ENCODE assay signal across 11 cellular contexts in genomic region chr4:2937986-2938385, GRCh38. TPM values are rescaled to one million over a fixed set of nuclear protein-coding genes. Genes with fewer than 3 reads are reported as not detected.
DNase-seq lines count a peak whose midpoint lies in the region; ATAC-seq and TF ChIP-seq lines count a peak whose summit lies in the region.
"Had no signal": no experiment of that assay in that cellular context is flagged by ENCODE, and none has a peak within 500 bp of the region (broad histone marks: within the 10 kb centered on the region; RNA-seq: fewer than 3 reads in every experiment).

No MANE protein-coding gene starts in this region.

- WGBS in SK-N-SH (ENCODE audit: low lambda C conversion rate): 86% methylated on average over 12 of the region's 12 CpGs

- ATAC-seq in SK-N-SH treated with all-trans-retinoic acid at 6 μM for 48 hours: no peak
- no peak for ATAC-seq in activated T-helper 17 cell treated with anti-CD3 and anti-CD28 coated beads, Interleukin-2, amount 50 U/mL, for 72 hours (replicated peaks)
- no peak for ATAC-seq in GM21825 (IDR thresholded peaks at IDR 0.05; ENCODE audit: unreplicated experiment)
- ATAC-seq: naive thymus-derived CD4-positive, alpha-beta T cell had no signal

- H3K9me3 Mint-ChIP-seq in activated T-helper 17 cell treated with anti-CD3 and anti-CD28 coated beads, Interleukin-2, amount 50 U/mL, for 72 hours: no peaks in the 10 kb centered on the region

- DNase-seq in SK-N-SH: no peak
- peak; percentile 25 for DNase-seq in osteoblast (ENCODE audit: insufficient read length, low spot score, missing footprints)
- no peak for DNase-seq in C1 segment of cervical spinal cord (lab: John Stamatoyannopoulos, UW)
- no peak for DNase-seq in COR-L47 (lab: John Stamatoyannopoulos, UW)
- DNase-seq: naive thymus-derived CD4-positive, alpha-beta T cell; NCI-H187 treated with DMSO at 0.1 percent for 48 hours had no signal

- H3K36me3 ChIP-seq in SK-N-SH (replicated peaks in 1 of 2; ENCODE audit: control insufficient read depth in 1 of 2, insufficient read depth in 2 of 2, low read length in 1 of 2) (peaks cover 30 to 54% of the 10 kb centered on the region in 2 experiments), osteoblast (ENCODE audit: insufficient read depth, low read length) (peaks cover 55% of the 10 kb centered on the region)

- H3K4me1 Mint-ChIP-seq in activated T-helper 17 cell treated with anti-CD3 and anti-CD28 coated beads, Interleukin-2, amount 50 U/mL, for 72 hours: peaks cover 19% of the 10 kb centered on the region

- H3K4me2 ChIP-seq in SK-N-SH (peak overlapping the region; percentile 24; the same call in 1 of the 2 replicates), osteoblast (ENCODE audit: insufficient read depth, low read length) (no peak overlapping the region)

- no peak for TF ChIP-seq RAD21 in SK-N-SH (IDR thresholded peaks at IDR 0.05; ENCODE audit: low read length)

- no peaks in the 10 kb centered on the region for H3K9me2 ChIP-seq in SK-N-SH

- TF ChIP-seq CTCF in SK-N-SH (IDR thresholded peaks at IDR 0.05) (no peak), osteoblast (IDR thresholded peaks at IDR 0.05; ENCODE audit: extremely low read depth, low read depth, low read length) (no peak)

- no peaks in the 10 kb centered on the region for H3K27me3 Mint-ChIP-seq in activated T-helper 17 cell treated with anti-CD3 and anti-CD28 coated beads, Interleukin-2, amount 50 U/mL, for 72 hours
- H3K27me3 Mint-ChIP-seq: naive thymus-derived CD4-positive, alpha-beta T cell had no signal

- no peak overlapping the region for H3K4me3 ChIP-seq in SK-N-SH (ENCODE audit: low read depth in 2 of 2, low read length in 1 of 2)
- no peak overlapping the region for H3K4me3 ChIP-seq in osteoblast (ENCODE audit: insufficient read depth, low read length)
- H3K4me3 ChIP-seq: stomach had no signal

- H3K27me3 ChIP-seq in SK-N-SH (ENCODE audit: insufficient read depth) (no peaks in the 10 kb centered on the region), osteoblast (ENCODE audit: insufficient read depth, low read length) (no peaks in the 10 kb centered on the region)
- H3K27me3 ChIP-seq: stomach had no signal

- CTCF ChIA-PET in SK-N-SH (lab: Yijun Ruan, JAX): no interaction called here

- H2AFZ ChIP-seq in SK-N-SH (ENCODE audit: low read depth) (no peak overlapping the region), osteoblast (ENCODE audit: low read length) (no peak overlapping the region)

- peak; percentile 0 for TF ChIP-seq POLR2A in GM18526 (IDR thresholded peaks at IDR 0.05; ENCODE audit: extremely low read depth, insufficient read length)

- TF ChIP-seq EP300 in SK-N-SH (IDR thresholded peaks at IDR 0.05; ENCODE audit: borderline replicate concordance in 1 of 2, low read depth in 1 of 2, low read length in 1 of 2): no peak

- peak overlapping the region; percentile 99 for H3K27ac Mint-ChIP-seq in activated T-helper 17 cell treated with anti-CD3 and anti-CD28 coated beads, Interleukin-2, amount 50 U/mL, for 72 hours

- peak overlapping the region; percentile 92 for H3K4me3 Mint-ChIP-seq in activated T-helper 17 cell treated with anti-CD3 and anti-CD28 coated beads, Interleukin-2, amount 50 U/mL, for 72 hours

- H3K36me3 Mint-ChIP-seq in activated T-helper 17 cell treated with anti-CD3 and anti-CD28 coated beads, Interleukin-2, amount 50 U/mL, for 72 hours (ENCODE audit: low read depth): peaks cover 93% of the 10 kb centered on the region

- POLR2A ChIA-PET in SK-N-SH (lab: Yijun Ruan, JAX): interaction anchor here (1.4 kb wide), 1 partner anchor 170 kb away, joined by 3 read pairs; no protein-coding TSS in a partner anchor

- H3K79me2 ChIP-seq in SK-N-SH (ENCODE audit: insufficient read depth): peaks cover 43% of the 10 kb centered on the region
- peaks cover 28% of the 10 kb centered on the region for H3K79me2 ChIP-seq in osteoblast (ENCODE audit: insufficient read depth, low read length)

- H3K9me3 ChIP-seq in SK-N-SH (no peaks in the 10 kb centered on the region), osteoblast (ENCODE audit: low read depth, low read length) (no peaks in the 10 kb centered on the region)
- H3K9me3 ChIP-seq: stomach had no signal

- H3K4me1 ChIP-seq in SK-N-SH (ENCODE audit: control insufficient read depth in 1 of 2, insufficient read depth in 2 of 2, low read depth in 1 of 2, low read length in 1 of 2): peaks cover 18 to 34% of the 10 kb centered on the region in 2 experiments
- peaks cover 29% of the 10 kb centered on the region for H3K4me1 ChIP-seq in osteoblast (ENCODE audit: insufficient read depth, low read length)

- H3F3A ChIP-seq in SK-N-SH (replicated peaks; ENCODE audit: insufficient read depth): peaks cover 16% of the 10 kb centered on the region

- H4K20me1 ChIP-seq in SK-N-SH (ENCODE audit: insufficient read depth) (0 out of 2 replicates have a peak, but pooled peaks cover 19% of the 10 kb centered on the region), osteoblast (ENCODE audit: insufficient read depth, low read length) (peaks cover 24% of the 10 kb centered on the region)

- H3K9ac ChIP-seq in SK-N-SH: no peak overlapping the region

- H3K27ac ChIP-seq in SK-N-SH (ENCODE audit: low read depth in 2 of 2, low read length in 1 of 2) (peak overlapping the region in 1 of 2 experiments; percentile 25; a peak in 1 of 4 replicates), osteoblast (ENCODE audit: low read depth, low read length) (no peak overlapping the region)

TF ChIP-seq in SK-N-SH, 30 proteins besides CTCF, POLR2A, EP300 and RAD21:
- TF ChIP-seq PBX3 (IDR thresholded peaks at IDR 0.05) (no peak), GABPA (IDR thresholded peaks at IDR 0.05; ENCODE audit: low read depth) (no peak), USF1 (IDR thresholded peaks at IDR 0.05; ENCODE audit: borderline replicate concordance, low read depth) (no peak), MAX (IDR thresholded peaks at IDR 0.05; ENCODE audit: low read depth) (no peak)

TF ChIP-seq in SK-N-SH treated with all-trans-retinoic acid at 6 μM for 48 hours, 23 proteins besides CTCF, POLR2A, EP300 and RAD21 (continues in another document):
- no peak for TF ChIP-seq ZNF565 (CRISPR knock-in tag; conservative IDR thresholded peaks at IDR 0.05; ENCODE audit: low read depth)
- no peak for TF ChIP-seq ZFP30 (CRISPR knock-in tag; IDR thresholded peaks at IDR 0.05)
- TF ChIP-seq CSRNP3 (CRISPR knock-in tag; IDR thresholded peaks at IDR 0.05): no peak
- no peak for TF ChIP-seq GLIS3 (CRISPR knock-in tag; IDR thresholded peaks at IDR 0.05)
- TF ChIP-seq PATZ1 (CRISPR knock-in tag; IDR thresholded peaks at IDR 0.05; ENCODE audit: borderline replicate concordance): no peak
- no peak for TF ChIP-seq SNAI2 (CRISPR knock-in tag; IDR thresholded peaks at IDR 0.05)

RNA-seq across cellular contexts. Expression of gene NOP14, which starts 25.2 kb away (rescaled TPM):
- 7.5 and 9.8 TPM in 2 replicates for polyA plus RNA-seq in SK-N-SH (2012; rRNA removed)
- polyA plus RNA-seq in SK-N-SH (2012; cell fraction: cytosol; rRNA removed): 9.9 and 12.4 TPM in 2 replicates
- 11.4 and 12.0 TPM in 2 replicates for polyA plus RNA-seq in SK-N-SH (2012; cell fraction: nucleus; rRNA removed)
- 10 to 100 TPM; 86.5 to 96.8 TPM for total RNA-seq in activated T-helper 17 cell treated with anti-CD3 and anti-CD28 coated beads, Interleukin-2, amount 50 U/mL, for 72 hours
- total RNA-seq in osteoblast: 24.2 and 30.0 TPM in 2 replicates

RNA-seq across cellular contexts. Expression of gene GRK4, which starts 25.4 kb away (rescaled TPM):
- polyA plus RNA-seq in SK-N-SH (2012; rRNA removed): 2.2 and 2.7 TPM in 2 replicates
- polyA plus RNA-seq in SK-N-SH (2012; cell fraction: cytosol; rRNA removed): 2.2 and 2.9 TPM in 2 replicates
- 3.4 and 4.5 TPM in 2 replicates for polyA plus RNA-seq in SK-N-SH (2012; cell fraction: nucleus; rRNA removed)
- 1 to 10 TPM; 3.2 to 5.7 TPM for total RNA-seq in activated T-helper 17 cell treated with anti-CD3 and anti-CD28 coated beads, Interleukin-2, amount 50 U/mL, for 72 hours
- 7.4 and 7.6 TPM in 2 replicates for total RNA-seq in osteoblast
